Comparison of ENCODE assay signal across 16 cellular contexts in the genomic region with DNA sequence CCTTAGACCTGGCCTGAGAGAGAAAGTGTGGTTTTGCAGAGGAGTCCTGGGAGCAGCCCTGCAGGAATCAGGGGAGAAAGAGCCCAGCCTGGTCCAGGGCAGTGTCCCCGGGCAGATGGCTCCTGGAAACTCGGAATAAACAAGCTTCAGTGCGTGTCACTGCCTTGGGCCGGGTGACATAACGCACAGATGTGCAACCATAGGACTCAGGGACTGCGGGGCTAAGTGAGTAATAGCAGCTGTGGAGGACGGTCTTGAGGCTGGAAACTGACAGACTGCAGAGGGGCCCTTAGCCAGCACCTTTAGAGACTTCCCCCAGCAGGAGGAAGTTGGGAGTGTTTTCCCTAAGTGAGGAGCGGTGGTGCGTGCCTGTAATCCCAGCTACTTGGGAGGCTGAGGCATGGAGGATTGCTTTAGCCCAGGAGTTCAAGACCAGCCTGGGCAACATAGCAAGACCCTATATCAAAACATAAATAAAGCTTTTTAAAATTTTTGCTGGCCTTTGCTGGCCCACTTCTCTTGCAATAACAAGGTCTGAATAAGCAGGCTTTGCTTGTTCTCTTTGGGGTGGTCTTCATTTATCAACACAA. TPM values are rescaled to one million over a fixed set of nuclear protein-coding genes. Genes with fewer than 3 reads are reported as not detected.
A peak's percentile ranks its signal among the peaks of the same experiment; 100 is the strongest.
DNase-seq lines count a peak whose midpoint lies in the region; FAIRE-seq and TF ChIP-seq lines count a peak whose summit lies in the region.
"Had no signal": no experiment of that assay in that cellular context is flagged by ENCODE, and none has a peak within 500 bp of the region (broad histone marks: within the 10 kb centered on the region; RNA-seq: fewer than 3 reads in every experiment).

No MANE protein-coding gene starts in this region.

- H3K27me3 ChIP-seq in dorsolateral prefrontal cortex (no peaks in the 10 kb centered on the region), WERI-Rb-1 (ENCODE audit: insufficient read depth, low read depth, severe bottlenecking) (no peaks in the 10 kb centered on the region)
- H3K27me3 ChIP-seq: right atrium auricular region had no signal

- H3K36me3 ChIP-seq in WERI-Rb-1 = no peaks in the 10 kb centered on the region
- H3K36me3 ChIP-seq: HAP-1, right atrium auricular region had no signal

- intact Hi-C loops in dorsolateral prefrontal cortex (cut with DNase I) = loop anchor here in 1 of 2 donors (10.0 kb wide), 1 partner anchor 219 kb away; no protein-coding TSS in a partner anchor

- DNase-seq in ELR (ENCODE audit: low read depth) (peak; percentile 46), NOMO-1 treated with dmso at 0.1 percent for 144 hours (lab: John Stamatoyannopoulos, UW; ENCODE audit: unreplicated experiment) (peak; percentile 40), dorsolateral prefrontal cortex (peak in 9 of 10 donors; percentile 26 to 75 (median 64)), pons (ENCODE audit: low spot score) (peak; percentile 50), KBM-7 (no peak), WERI-Rb-1 (no peak), H54 (ENCODE audit: insufficient read length, low spot score) (no peak)
- DNase-seq: activated CD4-positive, alpha-beta memory T cell treated with anti-CD3 and anti-CD28 coated beads for 36 hours; effector memory CD8-positive, alpha-beta T cell; foreskin melanocyte; GDM1; RPMI8226; stimulated activated CD4-positive, alpha-beta T cell treated with anti-CD3 and anti-CD28 coated beads, Interleukin-2, amount 100 ng/mL, for 48 hours had no signal

- FAIRE-seq in H54 (lab: Jason Lieb, UNC) = no peak
- FAIRE-seq: keratinocyte had no signal

- H3K9me3 ChIP-seq in WERI-Rb-1 (ENCODE audit: severe bottlenecking) = no peaks in the 10 kb centered on the region
- H3K9me3 ChIP-seq: HAP-1, right atrium auricular region had no signal

- in situ Hi-C loops in KBM-7 (cut with MboI; ENCODE audit: low pct_unique_long_range_greater_than_20kb, low sequenced_read_pairs) = no loop called here

- H3K4me3 ChIP-seq in dorsolateral prefrontal cortex = no peak overlapping the region
- H3K4me3 ChIP-seq in WERI-Rb-1 (ENCODE audit: low read depth, low read length) = no peak overlapping the region
- H3K4me3 ChIP-seq: HAP-1, right atrium auricular region had no signal

- H3K27ac ChIP-seq in dorsolateral prefrontal cortex (peak overlapping the region; percentile 5 to 94 (median 82)), WERI-Rb-1 (no peak overlapping the region)
- H3K27ac ChIP-seq: right atrium auricular region had no signal

- TF ChIP-seq CTCF in dorsolateral prefrontal cortex (IDR thresholded peaks at IDR 0.05 in 54 of 56, conservative IDR thresholded peaks at IDR 0.05 in 2 of 56; ENCODE audit: low read depth in 1 of 56, partially characterized antibody in 56 of 56) (no peak), WERI-Rb-1 (IDR thresholded peaks at IDR 0.05; ENCODE audit: low read depth, low read length) (no peak)

- no peak for TF ChIP-seq POLR2A in H54 (IDR thresholded peaks at IDR 0.05; ENCODE audit: low read depth, low read length)

RNA-seq across cellular contexts. Expression of a gene that starts 5.3 kb away (rescaled TPM):
- 100 to 1,000 TPM; 111 to 263 (median 148) TPM for total RNA-seq in dorsolateral prefrontal cortex

RNA-seq across cellular contexts. Expression of a gene that starts 29.8 kb away (rescaled TPM):
- total RNA-seq in dorsolateral prefrontal cortex = 10 to 100 TPM; 10.9 to 31.7 (median 19.3) TPM

Comparison
In these comparisons a context has a peak if more than half of its experiments do, and no peak if none do; other contexts are left out.
1. DNase-seq: peak in ELR (single experiment), NOMO-1 treated with dmso at 0.1 percent for 144 hours (single experiment), dorsolateral prefrontal cortex (9 of 10) and pons (single experiment); none in KBM-7 (single experiment), WERI-Rb-1 (single experiment) and H54 (single experiment).